ENCODE assay signal across 1 cellular context in the genomic region with DNA sequence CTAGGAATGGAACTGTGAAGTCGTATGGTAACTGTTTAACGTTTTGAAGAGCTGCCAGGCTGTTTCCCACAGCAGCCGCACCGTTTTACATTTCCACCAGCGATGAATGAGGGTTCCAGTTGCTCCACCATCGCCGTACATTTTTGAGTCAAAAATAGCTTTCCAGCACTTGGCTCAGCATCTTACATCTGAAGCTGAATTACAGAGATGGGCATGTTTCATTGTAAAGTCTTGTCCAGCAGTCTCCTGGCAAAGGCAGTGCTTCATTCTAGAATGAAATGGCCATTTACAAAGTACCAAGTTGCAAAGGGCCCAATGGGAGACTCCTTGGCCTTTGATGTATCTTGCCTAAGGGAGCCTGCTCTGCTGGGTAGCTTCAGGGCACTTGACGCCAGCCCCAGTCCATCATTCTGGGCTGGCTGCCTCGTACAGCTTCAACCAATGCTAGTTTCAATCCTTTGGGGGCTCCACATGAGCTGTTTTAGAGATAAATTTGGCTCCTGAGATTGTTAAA.
TF ChIP-seq lines count a peak whose summit lies in the region.

No MANE protein-coding gene starts in this region.

TF ChIP-seq in IMR-90, 13 proteins besides CTCF, POLR2A, EP300 and RAD21 (continued from another document):
- TF ChIP-seq USF2 (IDR thresholded peaks at IDR 0.05; ENCODE audit: low read depth, low read length): no peak
- TF ChIP-seq FOS (IDR thresholded peaks at IDR 0.05; ENCODE audit: low read depth, low read length): no peak
- no peak for TF ChIP-seq MAZ (IDR thresholded peaks at IDR 0.05; ENCODE audit: borderline replicate concordance, low read depth, low read length)
- TF ChIP-seq RFX5 (IDR thresholded peaks at IDR 0.05; ENCODE audit: low read depth, low read length): no peak
- TF ChIP-seq RCOR1 (IDR thresholded peaks at IDR 0.05; ENCODE audit: insufficient replicate concordance, low read length): no peak
- no peak for TF ChIP-seq NFE2L2 (IDR thresholded peaks at IDR 0.05; ENCODE audit: low read depth, low read length)
- no peak for TF ChIP-seq ELK1 (IDR thresholded peaks at IDR 0.05; ENCODE audit: borderline replicate concordance, low read depth, low read length)
- no peak for TF ChIP-seq MAFK (IDR thresholded peaks at IDR 0.05; ENCODE audit: low read depth, low read length)
- TF ChIP-seq SMC3 (IDR thresholded peaks at IDR 0.05; ENCODE audit: low read depth, low read length): no peak
- no peak for TF ChIP-seq CEBPB (IDR thresholded peaks at IDR 0.05; ENCODE audit: low read depth, low read length)
